24 cellular contexts compared by ENCODE assay signal in the genomic region with DNA sequence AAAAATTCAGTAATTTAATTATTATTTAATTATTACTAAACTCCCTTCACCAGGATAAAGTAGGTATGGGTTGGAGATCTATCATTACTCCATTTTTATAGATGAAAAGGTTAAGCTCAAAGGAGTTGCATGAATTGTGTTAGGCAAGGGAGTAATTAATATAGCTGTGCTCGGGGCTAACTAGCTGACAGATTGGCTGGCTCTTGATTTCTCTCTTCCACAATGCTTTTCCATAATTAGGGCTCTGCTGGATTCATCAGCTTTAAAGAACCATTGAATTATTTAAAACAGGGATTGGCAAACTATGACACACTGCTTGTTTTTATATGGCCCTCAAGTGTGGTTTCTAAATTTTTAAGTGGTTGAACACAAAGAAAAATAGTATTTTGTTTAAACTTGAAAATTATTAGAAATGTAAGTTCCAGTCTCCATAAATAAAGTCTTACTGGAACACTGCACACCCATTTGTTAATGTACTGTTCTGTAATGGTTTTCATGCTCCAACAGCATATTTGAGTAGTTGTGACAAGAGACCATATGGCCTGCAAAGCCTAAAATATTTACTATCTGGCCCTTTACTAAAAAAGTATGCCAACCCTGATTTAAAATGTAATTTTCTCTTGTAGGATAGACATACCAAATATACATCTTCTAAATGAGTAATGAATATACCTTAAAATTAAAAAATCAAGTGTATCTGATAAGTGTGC.
"Had no signal": no experiment of that assay in that cellular context is flagged by ENCODE, and none has a peak within 500 bp of the region (broad histone marks: within the 10 kb centered on the region; RNA-seq: fewer than 3 reads in every experiment).

No MANE protein-coding gene starts in this region.

- H3K36me3 ChIP-seq: prostate gland, sigmoid colon, stomach, thyroid gland, upper lobe of left lung, vagina had no signal

- H3K9me3 ChIP-seq: gastroesophageal sphincter, prostate gland, sigmoid colon, stomach, thyroid gland, upper lobe of left lung, vagina had no signal

- H3K79me2 ChIP-seq: hepatocyte had no signal

- DNase-seq: activated CD4-positive, alpha-beta T cell treated with anti-CD3 and anti-CD28 coated beads for 4 hours; activated CD4-positive, alpha-beta T cell treated with anti-CD3 and anti-CD28 coated beads, Interleukin-2, amount 50 U/mL, for 4 hours; activated effector memory CD4-positive, alpha-beta T cell treated with Interleukin-2 at 50 U/mL for 16 hours; activated naive CD4-positive, alpha-beta T cell treated with Interleukin-2 at 50 U/mL for 16 hours; activated T-cell treated with anti-CD3 and anti-CD28 coated beads for 4 hours; anterior cingulate cortex; cortex of kidney; effector memory CD8-positive, alpha-beta T cell; left colon; mammary epithelial cell; sigmoid colon; small intestine; stimulated activated CD4-positive, alpha-beta T cell treated with anti-CD3 and anti-CD28 coated beads, Interleukin-1b, Interleukin-23, amount 100 ng/mL, for 48 hours; stimulated activated CD4-positive, alpha-beta T cell treated with anti-CD3 and anti-CD28 coated beads, Interleukin-4, amount 100 ng/mL, for 4 hours; stimulated activated CD8-positive, alpha-beta memory T cell treated with anti-CD3 and anti-CD28 coated beads, Interleukin-4, amount 100 ng/mL, for 48 hours; stimulated activated naive B cell treated with anti-CD40 and anti-IgM and Interleukin-4, amounts not matched to agents 10 μg/mL and 1 μg/mL and 100 μg/mL, for 72 hours; stomach; thyroid gland; upper lobe of left lung had no signal

- H3K27ac ChIP-seq: gastroesophageal sphincter, hepatocyte, prostate gland, sigmoid colon, stomach, thyroid gland, upper lobe of left lung, vagina, VCaP had no signal

- H3K4me2 ChIP-seq: hepatocyte had no signal

- H2AFZ ChIP-seq: hepatocyte had no signal

- ATAC-seq: effector memory CD8-positive, alpha-beta T cell; gastroesophageal sphincter; left colon; stimulated activated naive B cell treated with anti-CD40 and anti-IgM and Interleukin-4, amounts not matched to agents 10 μg/mL and 1 μg/mL and 100 μg/mL, for 72 hours had no signal

- H3K4me3 ChIP-seq: gastroesophageal sphincter, hepatocyte, prostate gland, sigmoid colon, stomach, thyroid gland, upper lobe of left lung, vagina had no signal

- H3K27me3 ChIP-seq: gastroesophageal sphincter, hepatocyte, sigmoid colon, stomach, thyroid gland, upper lobe of left lung, vagina had no signal

- H3K4me1 ChIP-seq: gastroesophageal sphincter, prostate gland, sigmoid colon, thyroid gland, vagina had no signal
